ENCODE assay signal across 1 cellular context in the genomic region with DNA sequence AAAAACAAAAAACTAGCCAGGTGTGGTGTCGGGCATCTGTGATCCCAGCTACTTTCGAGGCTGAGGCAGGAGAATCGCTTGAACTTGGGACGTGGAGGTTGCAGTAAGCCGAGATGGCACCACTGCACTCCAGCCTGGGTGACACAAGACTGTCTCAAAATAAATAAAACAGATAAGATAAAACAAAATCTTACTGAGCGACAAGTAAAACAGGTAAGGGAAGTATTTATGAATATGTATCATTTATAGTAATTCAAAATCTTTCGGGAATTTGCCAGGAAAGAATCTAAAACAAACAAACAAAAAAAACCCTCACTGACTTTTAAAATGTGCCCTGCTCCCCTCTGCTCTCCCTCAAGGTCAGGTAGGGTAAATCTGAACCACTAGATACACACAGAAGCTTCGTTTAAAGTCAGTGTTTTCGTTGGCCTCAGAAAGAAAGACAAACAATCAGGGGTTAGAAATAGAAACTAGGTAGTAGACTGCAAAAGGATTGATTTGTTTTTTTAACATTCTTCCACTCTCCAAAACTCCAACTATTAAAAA.
TF ChIP-seq lines count a peak whose summit lies in the region.

No MANE protein-coding gene starts in this region.

TF ChIP-seq in K562, 482 proteins besides CTCF, POLR2A, EP300 and RAD21:
- TF ChIP-seq ESRRA (IDR thresholded peaks at IDR 0.05; ENCODE audit: borderline replicate concordance, low read depth) (peak; percentile 42; the same call in 1 of the 2 replicates), ZNF507 (tag; conservative IDR thresholded peaks at IDR 0.05) (no peak), CBFA2T3 (IDR thresholded peaks at IDR 0.05) (no peak)
- TF ChIP-seq, protein P1, sequence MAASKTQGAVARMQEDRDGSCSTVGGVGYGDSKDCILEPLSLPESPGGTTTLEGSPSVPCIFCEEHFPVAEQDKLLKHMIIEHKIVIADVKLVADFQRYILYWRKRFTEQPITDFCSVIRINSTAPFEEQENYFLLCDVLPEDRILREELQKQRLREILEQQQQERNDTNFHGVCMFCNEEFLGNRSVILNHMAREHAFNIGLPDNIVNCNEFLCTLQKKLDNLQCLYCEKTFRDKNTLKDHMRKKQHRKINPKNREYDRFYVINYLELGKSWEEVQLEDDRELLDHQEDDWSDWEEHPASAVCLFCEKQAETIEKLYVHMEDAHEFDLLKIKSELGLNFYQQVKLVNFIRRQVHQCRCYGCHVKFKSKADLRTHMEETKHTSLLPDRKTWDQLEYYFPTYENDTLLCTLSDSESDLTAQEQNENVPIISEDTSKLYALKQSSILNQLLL (CRISPR knock-in tag; IDR thresholded peaks at IDR 0.05; ENCODE audit: borderline replicate concordance): no peak
